ENCODE assay signal across 1 cellular context in genomic region chr2:197838036-197838435, GRCh38.
TF ChIP-seq lines count a peak whose summit lies in the region.

No MANE protein-coding gene starts in this region.

TF ChIP-seq in HEK293, 187 proteins besides CTCF, POLR2A, EP300 and RAD21 (continued from another document):
- TF ChIP-seq, protein P1, sequence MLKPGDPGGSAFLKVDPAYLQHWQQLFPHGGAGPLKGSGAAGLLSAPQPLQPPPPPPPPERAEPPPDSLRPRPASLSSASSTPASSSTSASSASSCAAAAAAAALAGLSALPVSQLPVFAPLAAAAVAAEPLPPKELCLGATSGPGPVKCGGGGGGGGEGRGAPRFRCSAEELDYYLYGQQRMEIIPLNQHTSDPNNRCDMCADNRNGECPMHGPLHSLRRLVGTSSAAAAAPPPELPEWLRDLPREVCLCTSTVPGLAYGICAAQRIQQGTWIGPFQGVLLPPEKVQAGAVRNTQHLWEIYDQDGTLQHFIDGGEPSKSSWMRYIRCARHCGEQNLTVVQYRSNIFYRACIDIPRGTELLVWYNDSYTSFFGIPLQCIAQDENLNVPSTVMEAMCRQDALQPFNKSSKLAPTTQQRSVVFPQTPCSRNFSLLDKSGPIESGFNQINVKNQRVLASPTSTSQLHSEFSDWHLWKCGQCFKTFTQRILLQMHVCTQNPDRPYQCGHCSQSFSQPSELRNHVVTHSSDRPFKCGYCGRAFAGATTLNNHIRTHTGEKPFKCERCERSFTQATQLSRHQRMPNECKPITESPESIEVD (tag by site-specific recombination; IDR thresholded peaks at IDR 0.05) = peak; percentile 45; the same call in 1 of the 2 replicates
- no peak for TF ChIP-seq MYNN (tag by site-specific recombination; IDR thresholded peaks at IDR 0.05; ENCODE audit: borderline replicate concordance)
TF ChIP-seq in HEK293: peak in this region for 3.
